ENCODE assay signal across 32 cellular contexts in genomic region chr7:33233659-33234058, GRCh38.
"Had no signal": no experiment of that assay in that cellular context is flagged by ENCODE, and none has a peak within 500 bp of the region (broad histone marks: within the 10 kb centered on the region; RNA-seq: fewer than 3 reads in every experiment).

No MANE protein-coding gene starts in this region.

- DNase-seq: activated CD4-positive, alpha-beta memory T cell treated with anti-CD3 and anti-CD28 coated beads, Interleukin-2, amount 10 ng/mL, durations not matched to agents 7 days and 5 days; activated CD4-positive, alpha-beta T cell treated with anti-CD3 and anti-CD28 coated beads for 1 hour; activated CD4-positive, alpha-beta T cell treated with anti-CD3 and anti-CD28 coated beads for 48 hours; activated CD4-positive, CD25-positive, alpha-beta regulatory T cell; activated CD8-positive, alpha-beta memory T cell treated with anti-CD3 and anti-CD28 coated beads for 24 hours; activated CD8-positive, alpha-beta memory T cell treated with anti-CD3 and anti-CD28 coated beads, Interleukin-2, amount 10 ng/mL, durations not matched to agents 7 days and 5 days; activated CD8-positive, alpha-beta memory T cell treated with anti-CD3 and anti-CD28 coated beads, Interleukin-2, amount 50 U/mL, for 48 hours; activated effector memory CD4-positive, alpha-beta T cell treated with Interleukin-2 at 50 U/mL for 16 hours; activated naive CD4-positive, alpha-beta T cell treated with anti-CD3 and anti-CD28 coated beads, Interleukin-2, amount 10 ng/mL, durations not matched to agents 7 days and 5 days; activated naive CD8-positive, alpha-beta T cell treated with anti-CD3 and anti-CD28 coated beads, Interleukin-2, amount 50 U/mL, for 24 hours; activated T-cell treated with anti-CD3 and anti-CD28 coated beads, Interleukin-2, amount 50 U/mL, for 48 hours; anterior cingulate cortex; caudate nucleus; cerebellar nuclear complex; Kasumi-1; KBM-7; MG63; MV-4-11; NCI-H1092 treated with DMSO at 0.1 percent for 48 hours; NCI-H1417; NCI-H146; NCI-H187; NCI-H2029 treated with DMSO at 0.1 percent for 48 hours; NCI-H510A; NCI-H526; NCI-H748 treated with DMSO at 0.1 percent for 48 hours; SHP77 treated with DMSO at 0.1 percent for 48 hours; SK-N-SH; T-cell; T-helper 2 cell; T-helper 9 cell; WERI-Rb-1 had no signal
